ENCODE assay signal across 8 cellular contexts in genomic region chr15:89088605-89089315, GRCh38. TPM values are rescaled to one million over a fixed set of nuclear protein-coding genes. Genes with fewer than 3 reads are reported as not detected.
DNase-seq lines count a peak whose midpoint lies in the region; ATAC-seq and TF ChIP-seq lines count a peak whose summit lies in the region.

No MANE protein-coding gene starts in this region.

- no peak for TF ChIP-seq CTCF in hepatocyte (IDR thresholded peaks at IDR 0.05; ENCODE audit: poor library complexity)
- no peak for TF ChIP-seq CTCF in chondrocyte (IDR thresholded peaks at IDR 0.05)

- H3K79me2 ChIP-seq in hepatocyte = peaks cover 43% of the 10 kb centered on the region

- peak; percentile 3 for ATAC-seq in HG03135 (IDR thresholded peaks at IDR 0.05; ENCODE audit: unreplicated experiment)

- no peaks in the 10 kb centered on the region for H3K27me3 ChIP-seq in hepatocyte

- H3K27ac Mint-ChIP-seq in activated CD4-positive, alpha-beta T cell treated with anti-CD3 and anti-CD28 coated beads, Interleukin-2, amount 10 ng/mL, durations not matched to agents 7 days and 5 days = peak overlapping the region; percentile 54
- no peak overlapping the region for H3K27ac Mint-ChIP-seq in chondrocyte (ENCODE audit: unreplicated experiment)

- no peak overlapping the region for H3K4me3 Mint-ChIP-seq in activated CD4-positive, alpha-beta T cell treated with anti-CD3 and anti-CD28 coated beads, Interleukin-2, amount 10 ng/mL, durations not matched to agents 7 days and 5 days
- H3K4me3 Mint-ChIP-seq in chondrocyte (ENCODE audit: unreplicated experiment) = no peak overlapping the region

- H3K36me3 Mint-ChIP-seq in activated CD4-positive, alpha-beta T cell treated with anti-CD3 and anti-CD28 coated beads, Interleukin-2, amount 10 ng/mL, durations not matched to agents 7 days and 5 days (ENCODE audit: low read depth) = peaks cover 7% of the 10 kb centered on the region
- no peaks in the 10 kb centered on the region for H3K36me3 Mint-ChIP-seq in chondrocyte (ENCODE audit: low read depth)

- no peaks in the 10 kb centered on the region for H3K36me3 ChIP-seq in hepatocyte (replicated peaks; ENCODE audit: insufficient read depth, low read depth)

- H3K27ac ChIP-seq in hepatocyte = peak overlapping the region; percentile 36
- peak overlapping the region; percentile 61 to 94 (median 86) for H3K27ac ChIP-seq in skin epidermis

- in situ Hi-C loops in KBM-7 (cut with MboI; ENCODE audit: low pct_unique_long_range_greater_than_20kb, low sequenced_read_pairs) = no loop called here

- peaks cover 32% of the 10 kb centered on the region for H3K4me1 ChIP-seq in hepatocyte (ENCODE audit: insufficient read depth)

- no peaks in the 10 kb centered on the region for H3K9me2 ChIP-seq in hepatocyte (replicated peaks; ENCODE audit: insufficient read depth)

- DNase-seq in activated CD4-positive, alpha-beta T cell treated with anti-CD3 and anti-CD28 coated beads, Interleukin-2, amount 10 ng/mL, durations not matched to agents 7 days and 5 days = peak; percentile 17
- no peak for DNase-seq in activated CD4-positive, alpha-beta T cell treated with anti-CD3 and anti-CD28 coated beads, Interleukin-2, amount 50 U/mL, for 48 hours
- DNase-seq in activated gamma-delta T cell treated with Interleukin-2 at 50 U/mL for 16 hours = peak; percentile 4
- DNase-seq in hepatocyte (ENCODE audit: low spot score) = peak; percentile 41
- no peak for DNase-seq in chondrocyte (ENCODE audit: low spot score)
- no peak for DNase-seq in KBM-7

- peak overlapping the region; percentile 82 for H3K4me2 ChIP-seq in hepatocyte

- WGBS in hepatocyte (ENCODE audit: low lambda C conversion rate, missing lambda C conversion rate) = 20% methylated on average over 35 of the region's 44 CpGs

- H3K27me3 Mint-ChIP-seq in activated CD4-positive, alpha-beta T cell treated with anti-CD3 and anti-CD28 coated beads, Interleukin-2, amount 10 ng/mL, durations not matched to agents 7 days and 5 days = no peaks in the 10 kb centered on the region
- no peaks in the 10 kb centered on the region for H3K27me3 Mint-ChIP-seq in chondrocyte (ENCODE audit: low read depth)

- H2AFZ ChIP-seq in hepatocyte = no peak overlapping the region

- POLR2A ChIA-PET in activated CD4-positive, alpha-beta T cell treated with anti-CD3 and anti-CD28 coated beads, Interleukin-2, amount 10 ng/mL, durations not matched to agents 7 days and 5 days (lab: Charles Lee) = interaction anchor here (0.6 to 1.2 kb wide), 2 partner anchors 10 to 409 kb away, joined by 4 read pairs; no protein-coding TSS in a partner anchor

- peak overlapping the region; percentile 49 for H3K4me3 ChIP-seq in hepatocyte
- peak overlapping the region; percentile 63 to 91 (median 72) for H3K4me3 ChIP-seq in skin epidermis

- CTCF ChIA-PET in activated CD4-positive, alpha-beta T cell treated with anti-CD3 and anti-CD28 coated beads, Interleukin-2, amount 10 ng/mL, durations not matched to agents 7 days and 5 days (lab: Charles Lee) = interaction anchor here (0.6 to 2.9 kb wide), 13 partner anchors 9 to 270 kb away, joined by 3 to 11 read pairs (median 4); no protein-coding TSS in a partner anchor

- no peaks in the 10 kb centered on the region for H4K20me1 ChIP-seq in hepatocyte (ENCODE audit: insufficient read depth, poor library complexity, severe bottlenecking)

- H3K4me1 Mint-ChIP-seq in activated CD4-positive, alpha-beta T cell treated with anti-CD3 and anti-CD28 coated beads, Interleukin-2, amount 10 ng/mL, durations not matched to agents 7 days and 5 days = peaks cover 40% of the 10 kb centered on the region
- peaks cover 37% of the 10 kb centered on the region for H3K4me1 Mint-ChIP-seq in chondrocyte (ENCODE audit: low read depth)

- H3K9me3 ChIP-seq in hepatocyte (ENCODE audit: low read depth) = no peaks in the 10 kb centered on the region

- H3K9me3 Mint-ChIP-seq in activated CD4-positive, alpha-beta T cell treated with anti-CD3 and anti-CD28 coated beads, Interleukin-2, amount 10 ng/mL, durations not matched to agents 7 days and 5 days = no peaks in the 10 kb centered on the region
- no peaks in the 10 kb centered on the region for H3K9me3 Mint-ChIP-seq in chondrocyte (ENCODE audit: low read depth)

RNA-seq across cellular contexts. Expression of gene ABHD2, which starts 0.5 kb away (rescaled TPM):
- total RNA-seq in activated CD4-positive, alpha-beta T cell treated with anti-CD3 and anti-CD28 coated beads, Interleukin-2, amount 10 ng/mL, durations not matched to agents 7 days and 5 days = 10 to 100 TPM; 79.7 to 89.0 TPM
- total RNA-seq in hepatocyte (51.1 and 59.7 TPM in 2 replicates), chondrocyte (50.0 to 58.5 TPM (median 50.5 TPM) in 3 replicates)
- polyA plus RNA-seq in hepatocyte = 11.7 and 12.1 TPM in 2 replicates

Comparison
In these comparisons a context has a peak if more than half of its experiments do, and no peak if none do; other contexts are left out.
1. DNase-seq: peak in activated CD4-positive, alpha-beta T cell treated with anti-CD3 and anti-CD28 coated beads, Interleukin-2, amount 10 ng/mL, durations not matched to agents 7 days and 5 days (single experiment), activated gamma-delta T cell treated with Interleukin-2 at 50 U/mL for 16 hours (single experiment) and hepatocyte (single experiment); none in activated CD4-positive, alpha-beta T cell treated with anti-CD3 and anti-CD28 coated beads, Interleukin-2, amount 50 U/mL, for 48 hours (0 of 2), chondrocyte (single experiment) and KBM-7 (single experiment).